10 cellular contexts compared by ENCODE assay signal in genomic region chr11:13029872-13030271, GRCh38. TPM values are rescaled to one million over a fixed set of nuclear protein-coding genes. Genes with fewer than 3 reads are reported as not detected.
"Had no signal": no experiment of that assay in that cellular context is flagged by ENCODE, and none has a peak within 500 bp of the region (broad histone marks: within the 10 kb centered on the region; RNA-seq: fewer than 3 reads in every experiment).

No MANE protein-coding gene starts in this region.

- H3K4me3 ChIP-seq: GM23248, HAP-1, K562 had no signal

- H3K4me1 ChIP-seq: HAP-1 had no signal

- ATAC-seq: HCT116, K562 had no signal

- H3K36me3 ChIP-seq: HAP-1 had no signal

- DNase-seq: GM23248, GOT3, H7, HFFc6, IMR-90, KG1 had no signal

- H3K9me3 ChIP-seq: HAP-1 had no signal

- H3K27ac ChIP-seq: GM23248 had no signal

RNA-seq across cellular contexts. Expression of gene RASSF10, which starts 20.8 kb away (rescaled TPM):
- total RNA-seq: GM23248, H4, HFFc6, IMR-90, K562 had no signal
